ENCODE assay signal across 17 cellular contexts in genomic region chr7:71290382-71290781, GRCh38.
A peak's percentile ranks its signal among the peaks of the same experiment; 100 is the strongest.
DNase-seq lines count a peak whose midpoint lies in the region; ATAC-seq and TF ChIP-seq lines count a peak whose summit lies in the region.
"Had no signal": no experiment of that assay in that cellular context is flagged by ENCODE, and none has a peak within 500 bp of the region (broad histone marks: within the 10 kb centered on the region; RNA-seq: fewer than 3 reads in every experiment).

No MANE protein-coding gene starts in this region.

- H2AFZ ChIP-seq in GM23338, result no peak overlapping the region

- no peaks in the 10 kb centered on the region for H4K20me1 ChIP-seq in GM23338 (replicated peaks; ENCODE audit: insufficient read depth)

- no peak overlapping the region for H3K4me2 ChIP-seq in GM23338
- H3K4me2 ChIP-seq: KMS-11, SK-N-SH had no signal

- no peaks in the 10 kb centered on the region for H3K27me3 ChIP-seq in GM23338 (ENCODE audit: insufficient read depth)
- no peaks in the 10 kb centered on the region for H3K27me3 ChIP-seq in upper lobe of right lung

- no peaks in the 10 kb centered on the region for H3K9me3 ChIP-seq in upper lobe of right lung
- H3K9me3 ChIP-seq: HAP-1 had no signal

- intact Hi-C loops in upper lobe of right lung (cut with DNase I), result no loop called here

- H3K4me3 ChIP-seq in GM23338 (no peak overlapping the region), upper lobe of right lung (no peak overlapping the region)
- H3K4me3 ChIP-seq: HAP-1 had no signal

- TF ChIP-seq CTCF in GM23338 (conservative IDR thresholded peaks at IDR 0.05; ENCODE audit: low read depth in 2 of 2), result no peak
- no peak for TF ChIP-seq CTCF in upper lobe of right lung (IDR thresholded peaks at IDR 0.05)

- H3K9me3 Mint-ChIP-seq in GM23338, result no peaks in the 10 kb centered on the region; the same call in 2 of the 3 replicates

- no peak overlapping the region for H3K27ac ChIP-seq in GM23338 (ENCODE audit: low read depth)
- H3K27ac ChIP-seq in upper lobe of right lung, result no peak overlapping the region
- H3K27ac ChIP-seq: KMS-11 had no signal

- no peak for DNase-seq in GM23338 (ENCODE audit: low spot score)
- peak; percentile 31 for DNase-seq in NCI-H1105 treated with DMSO at 0.1 percent for 48 hours (lab: John Stamatoyannopoulos, UW)
- DNase-seq in cerebellar cortex (ENCODE audit: low spot score), result peak; percentile 45
- DNase-seq in midbrain (lab: John Stamatoyannopoulos, UW), result peak; percentile 12
- no peak for DNase-seq in upper lobe of right lung
- DNase-seq: CD8-positive, alpha-beta memory T cell; NCI-H187 treated with DMSO at 0.1 percent for 48 hours; NCI-H2227 treated with DMSO at 0.1 percent for 48 hours; NCI-H524 treated with DMSO at 0.1 percent for 48 hours; NK-92 treated with Interleukin-12 subunit alpha and Interleukin-12 subunit beta, amount 100 ng/mL, for 24 hours; OCI-M1; SK-N-SH had no signal

- H3K36me3 Mint-ChIP-seq in GM23338 (ENCODE audit: low read depth), result peaks cover 6% of the 10 kb centered on the region; the same call in 2 of the 3 replicates
- H3K36me3 Mint-ChIP-seq: CD8-positive, alpha-beta memory T cell had no signal

- ATAC-seq in GM23338 (peak; percentile 48), GM18868 (IDR thresholded peaks at IDR 0.05; ENCODE audit: unreplicated experiment) (no peak), HG03175 (IDR thresholded peaks at IDR 0.05; ENCODE audit: unreplicated experiment) (no peak), upper lobe of right lung (no peak)
- ATAC-seq: HepG2 had no signal

- H3K9me2 ChIP-seq in GM23338 (ENCODE audit: insufficient read depth), result no peaks in the 10 kb centered on the region
- H3K9me2 ChIP-seq: SK-N-SH had no signal

- no peaks in the 10 kb centered on the region for H3K36me3 ChIP-seq in GM23338 (ENCODE audit: insufficient read depth)
- H3K36me3 ChIP-seq in upper lobe of right lung, result no peaks in the 10 kb centered on the region
- H3K36me3 ChIP-seq: HAP-1 had no signal

- H3K4me3 Mint-ChIP-seq in GM23338, result no peak overlapping the region
- H3K4me3 Mint-ChIP-seq: CD8-positive, alpha-beta memory T cell had no signal

- peaks cover 25% of the 10 kb centered on the region for H3K4me1 ChIP-seq in GM23338 (ENCODE audit: insufficient read depth)
- H3K4me1 ChIP-seq in upper lobe of right lung, result peaks cover 4% of the 10 kb centered on the region
- H3K4me1 ChIP-seq: HAP-1 had no signal

- H3K4me1 Mint-ChIP-seq in GM23338, result peaks cover 30% of the 10 kb centered on the region
- H3K4me1 Mint-ChIP-seq: CD8-positive, alpha-beta memory T cell had no signal

- H3F3A ChIP-seq in GM23338 (replicated peaks; ENCODE audit: low read depth), result no peaks in the 10 kb centered on the region

- H3K27ac Mint-ChIP-seq in GM23338, result no peak overlapping the region; the same call in 1 of the 2 replicates

- H3K79me2 ChIP-seq in GM23338 (replicated peaks; ENCODE audit: insufficient read depth), result peaks cover 90% of the 10 kb centered on the region

- peaks cover 2% of the 10 kb centered on the region for H3K27me3 Mint-ChIP-seq in GM23338 (ENCODE audit: insufficient read depth, low read depth, poor library complexity)
- H3K27me3 Mint-ChIP-seq: CD8-positive, alpha-beta memory T cell had no signal

TF ChIP-seq in GM23338, 12 proteins besides CTCF, POLR2A, EP300 and RAD21 (continues in another document):
- TF ChIP-seq ZNF114 (CRISPR knock-in tag; IDR thresholded peaks at IDR 0.05) (no peak), CREB1 (CRISPR knock-in tag; IDR thresholded peaks at IDR 0.05; ENCODE audit: low read depth) (no peak), NANOG (IDR thresholded peaks at IDR 0.05; ENCODE audit: borderline replicate concordance) (no peak), ZNF462 (CRISPR knock-in tag; IDR thresholded peaks at IDR 0.05) (no peak), ZNF331 (CRISPR knock-in tag; IDR thresholded peaks at IDR 0.05; ENCODE audit: low read depth) (no peak)
- TF ChIP-seq, protein P1, sequence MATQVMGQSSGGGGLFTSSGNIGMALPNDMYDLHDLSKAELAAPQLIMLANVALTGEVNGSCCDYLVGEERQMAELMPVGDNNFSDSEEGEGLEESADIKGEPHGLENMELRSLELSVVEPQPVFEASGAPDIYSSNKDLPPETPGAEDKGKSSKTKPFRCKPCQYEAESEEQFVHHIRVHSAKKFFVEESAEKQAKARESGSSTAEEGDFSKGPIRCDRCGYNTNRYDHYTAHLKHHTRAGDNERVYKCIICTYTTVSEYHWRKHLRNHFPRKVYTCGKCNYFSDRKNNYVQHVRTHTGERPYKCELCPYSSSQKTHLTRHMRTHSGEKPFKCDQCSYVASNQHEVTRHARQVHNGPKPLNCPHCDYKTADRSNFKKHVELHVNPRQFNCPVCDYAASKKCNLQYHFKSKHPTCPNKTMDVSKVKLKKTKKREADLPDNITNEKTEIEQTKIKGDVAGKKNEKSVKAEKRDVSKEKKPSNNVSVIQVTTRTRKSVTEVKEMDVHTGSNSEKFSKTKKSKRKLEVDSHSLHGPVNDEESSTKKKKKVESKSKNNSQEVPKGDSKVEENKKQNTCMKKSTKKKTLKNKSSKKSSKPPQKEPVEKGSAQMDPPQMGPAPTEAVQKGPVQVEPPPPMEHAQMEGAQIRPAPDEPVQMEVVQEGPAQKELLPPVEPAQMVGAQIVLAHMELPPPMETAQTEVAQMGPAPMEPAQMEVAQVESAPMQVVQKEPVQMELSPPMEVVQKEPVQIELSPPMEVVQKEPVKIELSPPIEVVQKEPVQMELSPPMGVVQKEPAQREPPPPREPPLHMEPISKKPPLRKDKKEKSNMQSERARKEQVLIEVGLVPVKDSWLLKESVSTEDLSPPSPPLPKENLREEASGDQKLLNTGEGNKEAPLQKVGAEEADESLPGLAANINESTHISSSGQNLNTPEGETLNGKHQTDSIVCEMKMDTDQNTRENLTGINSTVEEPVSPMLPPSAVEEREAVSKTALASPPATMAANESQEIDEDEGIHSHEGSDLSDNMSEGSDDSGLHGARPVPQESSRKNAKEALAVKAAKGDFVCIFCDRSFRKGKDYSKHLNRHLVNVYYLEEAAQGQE (IDR thresholded peaks at IDR 0.05; ENCODE audit: unreplicated experiment), result no peak

Comparison
In these comparisons a context has a peak if more than half of its experiments do, and no peak if none do; other contexts are left out.
1. DNase-seq: peak in NCI-H1105 treated with DMSO at 0.1 percent for 48 hours (single experiment), cerebellar cortex (single experiment) and midbrain (single experiment); none in GM23338 (single experiment) and upper lobe of right lung (single experiment).